In the genomic region with DNA sequence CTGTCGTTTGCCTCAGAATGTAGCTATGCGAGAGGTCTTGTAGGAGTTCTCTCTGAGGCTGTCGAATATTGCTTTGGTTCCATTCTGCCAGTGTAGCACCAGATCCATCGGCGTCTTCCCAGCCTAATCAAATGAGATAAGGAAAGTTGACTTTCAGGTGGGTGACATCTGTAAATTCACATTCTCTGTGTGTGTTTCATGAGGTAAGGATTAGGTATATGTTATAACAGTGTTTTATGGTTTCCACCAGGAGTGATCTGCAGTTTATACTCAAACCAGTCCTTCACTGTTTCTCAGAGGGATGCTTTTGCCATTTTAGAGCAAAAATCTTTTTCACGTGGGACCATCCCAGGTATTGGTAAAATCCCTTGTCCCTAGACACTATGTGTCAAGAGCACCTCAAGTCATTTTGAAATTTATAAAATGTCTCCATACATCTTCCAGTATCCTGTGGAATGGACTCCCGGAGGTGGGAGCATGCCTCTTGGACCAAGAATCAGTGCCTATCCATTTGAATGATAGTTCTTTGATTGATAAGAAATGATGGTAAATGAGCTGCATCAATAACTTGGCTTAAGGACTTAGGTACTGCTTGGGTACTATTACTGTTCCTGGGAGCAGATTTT, we compare ENCODE assay signal across 17 cellular contexts. TPM values are rescaled to one million over a fixed set of nuclear protein-coding genes. Genes with fewer than 3 reads are reported as not detected.
"Had no signal": no experiment of that assay in that cellular context is flagged by ENCODE, and none has a peak within 500 bp of the region (broad histone marks: within the 10 kb centered on the region; RNA-seq: fewer than 3 reads in every experiment).

No MANE protein-coding gene starts in this region.

- FAIRE-seq: kidney had no signal

- H3K9me3 Mint-ChIP-seq: activated naive CD8-positive, alpha-beta T cell treated with anti-CD3 and anti-CD28 coated beads for 36 hours; endodermal cell; T-helper 2 cell treated with Interferon-gamma antibody and Interleukin-4, amounts not matched to agents 5 μg/mL and 100 μg/mL, for 36 hours had no signal

- DNase-seq: activated CD4-positive, alpha-beta T cell treated with anti-CD3 and anti-CD28 coated beads, Interleukin-2, amount 50 U/mL, for 1 hour; activated CD8-positive, alpha-beta memory T cell treated with anti-CD3 and anti-CD28 coated beads for 24 hours; activated naive CD8-positive, alpha-beta T cell treated with anti-CD3 and anti-CD28 coated beads for 36 hours; amygdala; dorsolateral prefrontal cortex; endodermal cell; erythroblast; kidney; left lung; nephron progenitor cell; stimulated activated CD4-positive, alpha-beta T cell treated with anti-CD3 and anti-CD28 coated beads, Interleukin-2, amount 100 ng/mL, for 24 hours; tibial artery; uterus had no signal

- ATAC-seq: gastroesophageal sphincter, left lung, sciatic nerve had no signal

- H3K27me3 ChIP-seq: dorsolateral prefrontal cortex, left lung, tibial artery, uterus had no signal

- H3K4me3 Mint-ChIP-seq: activated naive CD8-positive, alpha-beta T cell treated with anti-CD3 and anti-CD28 coated beads for 36 hours; endodermal cell; nephron progenitor cell; T-helper 2 cell treated with Interferon-gamma antibody and Interleukin-4, amounts not matched to agents 5 μg/mL and 100 μg/mL, for 36 hours had no signal

- H3K9me3 ChIP-seq: gastroesophageal sphincter, left lung, prostate gland, tibial artery, uterus had no signal

- H3K4me3 ChIP-seq: dorsolateral prefrontal cortex, gastroesophageal sphincter, left lung, prostate gland, tibial artery, uterus had no signal

- H3K36me3 ChIP-seq: left lung, prostate gland, uterus had no signal

- H3K4me1 ChIP-seq: uterus had no signal

- H3K27ac ChIP-seq: dorsolateral prefrontal cortex, gastroesophageal sphincter, left lung, tibial artery, uterus had no signal

- H3K27ac Mint-ChIP-seq: activated naive CD8-positive, alpha-beta T cell treated with anti-CD3 and anti-CD28 coated beads for 36 hours; endodermal cell; nephron progenitor cell; T-helper 2 cell treated with Interferon-gamma antibody and Interleukin-4, amounts not matched to agents 5 μg/mL and 100 μg/mL, for 36 hours had no signal

RNA-seq across cellular contexts. Expression of gene ANKRD1, which starts 7.9 kb away (rescaled TPM):
- total RNA-seq: activated naive CD8-positive, alpha-beta T cell treated with anti-CD3 and anti-CD28 coated beads for 36 hours; gastroesophageal sphincter; kidney had no signal

RNA-seq across cellular contexts. Expression of gene HTR7, which starts 55.1 kb away (rescaled TPM):
- total RNA-seq: activated naive CD8-positive, alpha-beta T cell treated with anti-CD3 and anti-CD28 coated beads for 36 hours had no signal
